In genomic region chr1:29202584-29203340, GRCh38 we compare ENCODE assay signal across 8 cellular contexts. TPM values are rescaled to one million over a fixed set of nuclear protein-coding genes. Genes with fewer than 3 reads are reported as not detected.
DNase-seq lines count a peak whose midpoint lies in the region; TF ChIP-seq lines count a peak whose summit lies in the region.

No MANE protein-coding gene starts in this region.

- no peaks in the 10 kb centered on the region for H3K4me1 Mint-ChIP-seq in Caco-2 (ENCODE audit: low read depth, unreplicated experiment)

- no peak for TF ChIP-seq POLR2A in transverse colon (IDR thresholded peaks at IDR 0.05)

- CTCF ChIA-PET in Caco-2 (lab: Charles Lee): interaction anchor here (0.6 to 1.7 kb wide), 14 partner anchors 10 to 466 kb away, joined by 3 to 22 read pairs (median 4); partner anchors contain the start of genes SRSF4 and YTHDF2

- no peak overlapping the region for H3K4me3 ChIP-seq in Caco-2 (ENCODE audit: low read depth, low read length)
- H3K4me3 ChIP-seq in SU-DHL-6 (ENCODE audit: insufficient read depth, low read length, poor library complexity, severe bottlenecking): no peak overlapping the region
- no peak overlapping the region for H3K4me3 ChIP-seq in cardiac muscle cell
- no peak overlapping the region for H3K4me3 ChIP-seq in transverse colon

- no peak for TF ChIP-seq EP300 in transverse colon (IDR thresholded peaks at IDR 0.05; ENCODE audit: low read depth)

- in situ Hi-C loops in transverse colon (cut with MboI; ENCODE audit: low pct_ligation_motif_present in 1 of 4, low pct_unique_long_range_greater_than_20kb in 1 of 4, low sequenced_read_pairs in 3 of 4): loop anchor here in 3 of 4 donors (5.0 to 25.0 kb wide), 4 partner anchors 320 to 418 kb away; no protein-coding TSS in a partner anchor

- H3K4me2 ChIP-seq in SU-DHL-6 (ENCODE audit: low read depth, low read length, poor library complexity, severe bottlenecking): no peak overlapping the region

- no peaks in the 10 kb centered on the region for H3K79me2 ChIP-seq in SU-DHL-6 (ENCODE audit: insufficient read depth, low read length)

- H4K20me1 ChIP-seq in SU-DHL-6 (ENCODE audit: low read depth, low read length): no peaks in the 10 kb centered on the region

- no TSS peak for BruUV-seq in Caco-2 (replicated peaks; lab: Mats Ljungman, UMichigan)

- H3F3A ChIP-seq in SU-DHL-6 (ENCODE audit: insufficient read depth): no peaks in the 10 kb centered on the region

- peak; percentile 89 to 92 for DNase-seq in Caco-2
- peak; percentile 95 for DNase-seq in HCEC 1CT
- peak; percentile 49 for DNase-seq in NCI-H1417 treated with DMSO at 0.1 percent for 48 hours (lab: John Stamatoyannopoulos, UW)
- DNase-seq in activated naive CD8-positive, alpha-beta T cell treated with anti-CD3 and anti-CD28 coated beads, Interleukin-2, amount 50 U/mL, for 16 hours (ENCODE audit: low read depth, low spot score): peak; percentile 83
- peak; percentile 96 to 98 for DNase-seq in cardiac muscle cell (ENCODE audit: low read depth in 1 of 2, low spot score in 1 of 2)
- peak; percentile 78 to 99 (median 96) for DNase-seq in posterior cingulate gyrus
- peak; percentile 96 for DNase-seq in transverse colon

- WGBS in transverse colon (ENCODE audit: low coverage in 1 of 2), 2 donors: 30 to 74% methylated on average over 3 to 14 of the region's 14 CpGs

- no peak overlapping the region for H2AFZ ChIP-seq in SU-DHL-6 (ENCODE audit: low read depth, low read length, severe bottlenecking)

- H3K27ac ChIP-seq in SU-DHL-6 (ENCODE audit: low read depth, low read length): no peak overlapping the region
- peak overlapping the region; percentile 27 for H3K27ac ChIP-seq in cardiac muscle cell
- H3K27ac ChIP-seq in transverse colon: peak overlapping the region; percentile 69 to 81 (median 76)

- H3K36me3 Mint-ChIP-seq in Caco-2 (ENCODE audit: insufficient read depth, unreplicated experiment): peaks cover 17% of the 10 kb centered on the region

- peak overlapping the region; percentile 3 for H3K27ac Mint-ChIP-seq in Caco-2 (ENCODE audit: unreplicated experiment)

- no peaks in the 10 kb centered on the region for H3K27me3 ChIP-seq in Caco-2 (replicated peaks; ENCODE audit: control insufficient read depth, insufficient read depth, low read length)
- no peaks in the 10 kb centered on the region for H3K27me3 ChIP-seq in SU-DHL-6 (ENCODE audit: low read length)
- H3K27me3 ChIP-seq in cardiac muscle cell: no peaks in the 10 kb centered on the region
- H3K27me3 ChIP-seq in transverse colon: no peaks in the 10 kb centered on the region

- H3K36me3 ChIP-seq in Caco-2 (ENCODE audit: control insufficient read depth, insufficient read depth, low read length) (no peaks in the 10 kb centered on the region), SU-DHL-6 (ENCODE audit: low read length) (no peaks in the 10 kb centered on the region), cardiac muscle cell (peaks cover 24% of the 10 kb centered on the region), transverse colon (peaks cover 0 to 7% (median 1%) of the 10 kb centered on the region in 4 donors)

- intact Hi-C loops in Caco-2 (cut with micrococcal nuclease; ENCODE audit: unreplicated experiment): loop anchor here (1.0 to 5.0 kb wide), 3 partner anchors 20 to 320 kb away; no protein-coding TSS in a partner anchor
- intact Hi-C loops in posterior cingulate gyrus (cut with DNase I): loop anchor here (1.0 to 5.0 kb wide), 4 partner anchors 20 to 415 kb away; no protein-coding TSS in a partner anchor
- intact Hi-C loops in transverse colon (cut with DNase I; ENCODE audit: low total_unique reads): loop anchor here (2.0 kb wide), 1 partner anchor 320 kb away; no protein-coding TSS in a partner anchor

- H3K4me3 Mint-ChIP-seq in Caco-2 (ENCODE audit: unreplicated experiment): no peak overlapping the region

- H3K9me2 ChIP-seq in SU-DHL-6 (replicated peaks; ENCODE audit: insufficient read depth, low read length): no peaks in the 10 kb centered on the region

- H3K9me3 ChIP-seq in Caco-2 (no peaks in the 10 kb centered on the region), SU-DHL-6 (ENCODE audit: insufficient read depth, low read length) (no peaks in the 10 kb centered on the region), cardiac muscle cell (ENCODE audit: low read depth) (no peaks in the 10 kb centered on the region), transverse colon (no peaks in the 10 kb centered on the region)

- peaks cover 13% of the 10 kb centered on the region for H3K4me1 ChIP-seq in Caco-2
- H3K4me1 ChIP-seq in cardiac muscle cell (ENCODE audit: low read depth): peaks cover 15% of the 10 kb centered on the region
- H3K4me1 ChIP-seq in transverse colon: peaks cover 5 to 14% (median 8%) of the 10 kb centered on the region in 4 donors

- POLR2A ChIA-PET in Caco-2 (lab: Charles Lee): interaction anchor here (0.5 to 1.7 kb wide), 2 partner anchors 21 to 167 kb away, joined by 3 to 16 read pairs; partner anchors contain the start of gene SRSF4

- TF ChIP-seq CTCF in Caco-2 (IDR thresholded peaks at IDR 0.05; ENCODE audit: insufficient read depth in 1 of 2, low read depth in 1 of 2, low read length in 1 of 2, severe bottlenecking in 1 of 2, unreplicated experiment in 1 of 2): peak; percentile 71 to 77
- TF ChIP-seq CTCF in SU-DHL-6 (IDR thresholded peaks at IDR 0.05; ENCODE audit: insufficient read depth, low read length, poor library complexity, severe bottlenecking): peak; percentile 98
- TF ChIP-seq CTCF in cardiac muscle cell (IDR thresholded peaks at IDR 0.05; ENCODE audit: low read depth, low read length): peak; percentile 97
- TF ChIP-seq CTCF in transverse colon (IDR thresholded peaks at IDR 0.05): peak; percentile 92 to 97 (median 96)

- no peaks in the 10 kb centered on the region for H3K27me3 Mint-ChIP-seq in Caco-2 (ENCODE audit: insufficient read depth, unreplicated experiment)

- H3K9me3 Mint-ChIP-seq in Caco-2 (ENCODE audit: unreplicated experiment): no peaks in the 10 kb centered on the region

- H3K9ac ChIP-seq in SU-DHL-6 (ENCODE audit: low read length): no peak overlapping the region

RNA-seq across cellular contexts. Expression of gene SRSF4, which starts 21.1 kb away (rescaled TPM):
- 44.1 and 45.8 TPM in 2 replicates for total RNA-seq in Caco-2 (2022)
- total RNA-seq in cardiac muscle cell: 46.4 and 92.6 TPM in 2 replicates
- 72.3 and 113 TPM in 2 replicates for polyA plus RNA-seq in cardiac muscle cell
- total RNA-seq in transverse colon: 10 to 100 TPM; 67.3 to 98.0 (median 72.4) TPM

RNA-seq across cellular contexts. Expression of gene MECR, which starts 28.0 kb away (rescaled TPM):
- 21.5 and 23.1 TPM in 2 replicates for total RNA-seq in Caco-2 (2022)
- 24.8 and 41.4 TPM in 2 replicates for total RNA-seq in cardiac muscle cell
- polyA plus RNA-seq in cardiac muscle cell: 60.0 and 62.8 TPM in 2 replicates
- total RNA-seq in transverse colon: 10 to 100 TPM in 2 of 4 donors, 1 to 10 TPM in 1, not detected in 1; 5.2 to 16.0 (median 12.2) TPM

RNA-seq across cellular contexts. Expression of gene PTPRU, which starts 33.6 kb away (rescaled TPM):
- total RNA-seq in Caco-2 (2022) (32.9 and 41.4 TPM in 2 replicates), cardiac muscle cell (64.8 and 89.7 TPM in 2 replicates), transverse colon (1 to 10 TPM; 5.6 to 9.7 (median 7.4) TPM)
- polyA plus RNA-seq in cardiac muscle cell: 23.2 and 37.4 TPM in 2 replicates
